Comparison of ENCODE assay signal across 7 cellular contexts in the genomic region with DNA sequence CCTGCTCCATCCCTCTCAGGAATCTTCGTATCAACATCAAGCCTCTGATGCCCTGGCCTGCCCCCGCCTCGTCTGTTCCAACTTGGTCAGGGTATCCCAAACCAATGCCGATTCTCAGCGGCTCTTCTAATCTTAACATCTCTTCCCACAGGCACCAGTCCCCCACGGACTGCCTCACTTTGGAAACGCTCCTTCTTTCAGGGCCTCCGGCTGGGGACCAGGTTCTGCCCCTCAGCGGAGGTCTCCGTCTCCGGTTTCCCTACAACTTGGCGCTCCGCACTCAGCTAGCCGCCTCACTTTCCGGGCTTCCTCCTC. TPM values are rescaled to one million over a fixed set of nuclear protein-coding genes. Genes with fewer than 3 reads are reported as not detected.
A peak's percentile ranks its signal among the peaks of the same experiment; 100 is the strongest.
DNase-seq lines count a peak whose midpoint lies in the region; ATAC-seq and TF ChIP-seq lines count a peak whose summit lies in the region.

No MANE protein-coding gene starts in this region.

- peak overlapping the region; percentile 62 for H3K4me3 ChIP-seq in RWPE2 (ENCODE audit: severe bottlenecking)
- peak overlapping the region; percentile 90 for H3K4me3 ChIP-seq in fibroblast of the aortic adventitia (ENCODE audit: low read depth, low read length)
- H3K4me3 ChIP-seq in skeletal muscle cell (ENCODE audit: low read depth, low read length): peak overlapping the region; percentile 81

- H3K27ac ChIP-seq in RWPE2 (ENCODE audit: poor library complexity, severe bottlenecking): no peak overlapping the region

- H3K9me3 ChIP-seq in RWPE2 (ENCODE audit: severe bottlenecking): no peaks in the 10 kb centered on the region

- ATAC-seq in GM21786 (IDR thresholded peaks at IDR 0.05; ENCODE audit: unreplicated experiment) (peak; percentile 1), RWPE2 (ENCODE audit: low read depth) (peak; percentile 9; the same call in 2 of the 3 replicates), GM21825 (IDR thresholded peaks at IDR 0.05; ENCODE audit: unreplicated experiment) (no peak)

- TF ChIP-seq CTCF in RWPE2 (IDR thresholded peaks at IDR 0.05; ENCODE audit: poor library complexity, severe bottlenecking) (no peak), fibroblast of the aortic adventitia (IDR thresholded peaks at IDR 0.05; ENCODE audit: insufficient read depth, low read length) (no peak)

- peaks cover 7% of the 10 kb centered on the region for H3K4me1 ChIP-seq in RWPE2 (ENCODE audit: insufficient read depth, poor library complexity, severe bottlenecking)

- DNase-seq in RWPE2 (ENCODE audit: low spot score) (no peak), fibroblast of the aortic adventitia (ENCODE audit: low read depth) (no peak), skeletal muscle cell (ENCODE audit: low read depth) (no peak), NCI-H1436 treated with DMSO at 0.1 percent for 48 hours (lab: John Stamatoyannopoulos, UW) (no peak), NCI-H524 (lab: John Stamatoyannopoulos, UW) (no peak)

- no peaks in the 10 kb centered on the region for H3K27me3 ChIP-seq in RWPE2 (ENCODE audit: insufficient read depth, poor library complexity, severe bottlenecking)

- H3K36me3 ChIP-seq in RWPE2 (ENCODE audit: low read depth): peaks cover 45% of the 10 kb centered on the region

RNA-seq across cellular contexts. Expression of a gene that starts 0.5 kb away (rescaled TPM):
- total RNA-seq in fibroblast of the aortic adventitia (ENCODE audit: low replicate concordance): 18.8 and 50.9 TPM in 2 replicates

RNA-seq across cellular contexts. Expression of a gene that starts 5.8 kb away (rescaled TPM):
- 33.0 and 47.0 TPM in 2 replicates for total RNA-seq in fibroblast of the aortic adventitia (ENCODE audit: low replicate concordance)

RNA-seq across cellular contexts. Expression of a gene that starts 16.2 kb away (rescaled TPM):
- not detected in 2 replicates for total RNA-seq in fibroblast of the aortic adventitia (ENCODE audit: low replicate concordance)

RNA-seq across cellular contexts. Expression of a gene that starts 22.0 kb away (rescaled TPM):
- total RNA-seq in fibroblast of the aortic adventitia (ENCODE audit: low replicate concordance): 44.9 and 59.7 TPM in 2 replicates

RNA-seq across cellular contexts. Expression of a gene that starts 39.5 kb away (rescaled TPM):
- not detected in 2 replicates for total RNA-seq in fibroblast of the aortic adventitia (ENCODE audit: low replicate concordance)
